12 cellular contexts compared by ENCODE assay signal in genomic region chr15:92665100-92665555, GRCh38. TPM values are rescaled to one million over a fixed set of nuclear protein-coding genes. Genes with fewer than 3 reads are reported as not detected.
A peak's percentile ranks its signal among the peaks of the same experiment; 100 is the strongest.
DNase-seq lines count a peak whose midpoint lies in the region; ATAC-seq, FAIRE-seq and TF ChIP-seq lines count a peak whose summit lies in the region.
"Had no signal": no experiment of that assay in that cellular context is flagged by ENCODE, and none has a peak within 500 bp of the region (broad histone marks: within the 10 kb centered on the region; RNA-seq: fewer than 3 reads in every experiment).

No MANE protein-coding gene starts in this region.

- H3K9me3 ChIP-seq in HEK293 (ENCODE audit: control insufficient read depth, insufficient read depth, low read depth, low read length) (no peaks in the 10 kb centered on the region), K562 (replicated peaks; ENCODE audit: control insufficient read depth, insufficient read depth, low read depth, low read length) (no peaks in the 10 kb centered on the region), right atrium auricular region (no peaks in the 10 kb centered on the region), smooth muscle cell (replicated peaks; ENCODE audit: low read depth) (no peaks in the 10 kb centered on the region)

- FAIRE-seq in K562 (lab: Jason Lieb, UNC) = no peak
- FAIRE-seq: bronchial epithelial cell had no signal

- H3F3A ChIP-seq in smooth muscle cell (ENCODE audit: low read depth) = no peaks in the 10 kb centered on the region

- H3K36me3 ChIP-seq in HEK293 (ENCODE audit: control insufficient read depth in 2 of 2, insufficient read depth in 1 of 2, low read length in 2 of 2) (no peaks in the 10 kb centered on the region), K562 (ENCODE audit: control insufficient read depth, insufficient read depth, low read length) (no peaks in the 10 kb centered on the region), right atrium auricular region (no peaks in the 10 kb centered on the region), smooth muscle cell (ENCODE audit: low read depth) (no peaks in the 10 kb centered on the region)

- in situ Hi-C loops in K562 (cut with MboI) = no loop called here

- CTCF ChIA-PET in HEK293 (lab: Yijun Ruan, JAX) = interaction anchor here (1.4 kb wide), 1 partner anchor 143 kb away, joined by 4 read pairs; no protein-coding TSS in a partner anchor
- CTCF ChIA-PET in K562 (lab: Yijun Ruan, JAX; ENCODE audit: low intra/inter-chr PET ratio) = no interaction called here

- no peak for TF ChIP-seq POLR2A in K562 (conservative IDR thresholded peaks at IDR 0.05)

- TF ChIP-seq CTCF in HEK293 (tag by site-specific recombination; IDR thresholded peaks at IDR 0.05) (no peak), K562 (IDR thresholded peaks at IDR 0.05 in 2 of 3, conservative IDR thresholded peaks at IDR 0.05 in 1 of 3; ENCODE audit: insufficient read depth in 2 of 3, low read depth in 1 of 3, low read length in 3 of 3) (no peak), right atrium auricular region (IDR thresholded peaks at IDR 0.05) (no peak), smooth muscle cell (IDR thresholded peaks at IDR 0.05; ENCODE audit: borderline replicate concordance, insufficient read depth, poor library complexity, severe bottlenecking) (no peak)

- DNase-seq in K562 (ENCODE audit: extremely low read depth in 1 of 4, low spot score in 3 of 4) (no peak), right atrium auricular region (ENCODE audit: low spot score) (no peak), smooth muscle cell (lab: John Stamatoyannopoulos, UW; ENCODE audit: unreplicated experiment) (no peak), medulla oblongata (ENCODE audit: extremely low spot score) (no peak)
- DNase-seq in activated CD4-positive, alpha-beta T cell treated with anti-CD3 and anti-CD28 coated beads, Interleukin-2, amount 50 U/mL, for 4 hours = no peak
- DNase-seq: EL, immature natural killer cell, MV-4-11 had no signal

- no peak overlapping the region; the same call in 1 of the 2 replicates for H2AFZ ChIP-seq in K562 (ENCODE audit: low read depth, low read length)
- H2AFZ ChIP-seq in smooth muscle cell (ENCODE audit: low read depth) = no peak overlapping the region

- H3K4me3 ChIP-seq in HEK293 (ENCODE audit: low read depth, low read length) (no peak overlapping the region), K562 (no peak overlapping the region), right atrium auricular region (no peak overlapping the region), smooth muscle cell (peak overlapping the region; percentile 17)

- H3K79me2 ChIP-seq in K562 (ENCODE audit: control insufficient read depth, insufficient read depth, low read length) (no peaks in the 10 kb centered on the region), smooth muscle cell (ENCODE audit: low read depth) (no peaks in the 10 kb centered on the region)

- TF ChIP-seq EP300 in K562 (IDR thresholded peaks at IDR 0.05; ENCODE audit: low read length) = no peak

- H3K27me3 ChIP-seq in K562 (ENCODE audit: control insufficient read depth in 2 of 2, insufficient read depth in 2 of 2, low read length in 2 of 2) (peaks cover 25 to 40% of the 10 kb centered on the region in 2 experiments; a peak in 4 of 5 replicates), right atrium auricular region (no peaks in the 10 kb centered on the region), smooth muscle cell (ENCODE audit: low read depth) (no peaks in the 10 kb centered on the region)

- TF ChIP-seq RAD21 in K562 (CRISPR knock-in tag; conservative IDR thresholded peaks at IDR 0.05 in 1 of 2, IDR thresholded peaks at IDR 0.05 in 1 of 2) = no peak

- H3K9ac ChIP-seq in K562 (ENCODE audit: insufficient read depth in 1 of 2, low read depth in 2 of 2, low read length in 2 of 2) = no peak overlapping the region; a peak in 1 of 4 replicates
- H3K9ac ChIP-seq in smooth muscle cell (ENCODE audit: low read depth) = no peak overlapping the region

- intact Hi-C loops in K562 (cut with micrococcal nuclease) = loop anchor here (5.0 kb wide), 1 partner anchor 48 kb away; no protein-coding TSS in a partner anchor

- no peaks in the 10 kb centered on the region for H3K9me1 ChIP-seq in K562 (ENCODE audit: control insufficient read depth, insufficient read depth, low read length)

- 0 out of 2 replicates have a peak overlapping the region, but pooled peaks have one; percentile 3 for H3K4me2 ChIP-seq in K562 (ENCODE audit: insufficient read depth, low read length)
- H3K4me2 ChIP-seq in smooth muscle cell = peak overlapping the region; percentile 65

- H3K4me1 ChIP-seq in HEK293 (ENCODE audit: control insufficient read depth, insufficient read depth, low read length) (peaks cover 29% of the 10 kb centered on the region), K562 (replicated peaks in 1 of 2; ENCODE audit: control insufficient read depth in 2 of 2, insufficient read depth in 2 of 2, low read length in 2 of 2) (peaks cover 0 to 3% of the 10 kb centered on the region in 2 experiments; a peak in 2 of 5 replicates), right atrium auricular region (peaks cover 0 to 40% of the 10 kb centered on the region in 2 donors), smooth muscle cell (ENCODE audit: low read depth) (peaks cover 23% of the 10 kb centered on the region)

- no peaks in the 10 kb centered on the region for H4K20me1 ChIP-seq in K562 (replicated peaks; ENCODE audit: control insufficient read depth, insufficient read depth, low read length)
- H4K20me1 ChIP-seq in smooth muscle cell (ENCODE audit: low read depth) = no peaks in the 10 kb centered on the region

- 4% methylated on average over 10 of the region's 10 CpGs for WGBS in K562 (ENCODE audit: insufficient coverage, low coverage, missing lambda C conversion rate)
- WGBS in smooth muscle cell (ENCODE audit: low lambda C conversion rate) = 17% methylated on average over 10 of the region's 10 CpGs

- no peak for ATAC-seq in K562
- no peak for ATAC-seq in HG03439 (IDR thresholded peaks at IDR 0.05; ENCODE audit: unreplicated experiment)
- ATAC-seq in GM21825 (IDR thresholded peaks at IDR 0.05; ENCODE audit: unreplicated experiment) = no peak

- BruUV-seq in K562 (replicated peaks; lab: Mats Ljungman, UMichigan) = no TSS peak

- POLR2A ChIA-PET in HEK293 (lab: Yijun Ruan, JAX) (interaction anchor here (0.6 kb wide), 1 partner anchor 28 kb away, joined by 3 read pairs; no protein-coding TSS in a partner anchor), K562 (lab: Yijun Ruan, JAX) (interaction anchor here (1.2 kb wide), 1 partner anchor 11 kb away, joined by 3 read pairs; no protein-coding TSS in a partner anchor)

- no peak overlapping the region for H3K27ac ChIP-seq in HEK293 (ENCODE audit: extremely low read depth, low read depth, low read length)
- H3K27ac ChIP-seq in K562 (ENCODE audit: extremely low read depth, low read depth, low read length) = no peak overlapping the region
- peak overlapping the region; percentile 5 to 62 for H3K27ac ChIP-seq in right atrium auricular region
- no peak overlapping the region for H3K27ac ChIP-seq in smooth muscle cell (ENCODE audit: low read depth)

TF ChIP-seq in HEK293, 187 proteins besides CTCF, POLR2A, EP300 and RAD21:
- TF ChIP-seq BCL6B (tag by site-specific recombination; IDR thresholded peaks at IDR 0.05) (peak; percentile 87), FEZF1 (tag by site-specific recombination; IDR thresholded peaks at IDR 0.05) (peak; percentile 73), ZNF629 (tag by site-specific recombination; IDR thresholded peaks at IDR 0.05) (no peak)

TF ChIP-seq in K562, 482 proteins besides CTCF, POLR2A, EP300 and RAD21 (continues in another document):
- no peak for TF ChIP-seq GTF3C2 (IDR thresholded peaks at IDR 0.05; ENCODE audit: borderline replicate concordance, extremely low read depth, insufficient read length)

RNA-seq across cellular contexts. Expression of gene FAM174B, which starts 9.6 kb away (rescaled TPM):
- total RNA-seq in K562 (2011; cell fraction: chromatin; rRNA removed; ENCODE audit: low replicate concordance) = 13.4 and 14.9 TPM in 2 replicates
- total RNA-seq in K562 (2011; cell fraction: nucleolus; rRNA removed) = 3.0 and 7.9 TPM in 2 replicates
- 3.4 and 4.8 TPM in 2 replicates for total RNA-seq in K562 (2011; cell fraction: nucleoplasm; rRNA removed)
- total RNA-seq in K562 (2014; rRNA removed) = 1.1 TPM in 1 of 2 replicates, not detected in the other
- total RNA-seq in K562 (2014; rRNA removed; fragmentation: Illumina TruSeq; extraction: Trizol) = 2.4 and 2.6 TPM in 2 replicates
- 1.8 and 2.2 TPM in 2 replicates for total RNA-seq in K562 (2015; rRNA removed; fragmentation: Illumina TruSeq; extraction: Trizol)
- total RNA-seq in K562 (2021) = 1.7 and 2.2 TPM in 2 replicates
- polyA plus RNA-seq in K562 (2011; rRNA removed) = 1.4 and 2.2 TPM in 2 replicates
- polyA plus RNA-seq in K562 (2011; cell fraction: cytosol; rRNA removed) = 0.49 and 1.8 TPM in 2 replicates
- polyA plus RNA-seq in K562 (2011; cell fraction: nucleus; rRNA removed) = 1.6 and 6.0 TPM in 2 replicates
- polyA plus RNA-seq in K562 (2012) = 1.6 and 1.7 TPM in 2 replicates
- polyA plus RNA-seq in K562 (2014; fragmentation: Illumina TruSeq; extraction: Trizol) = 0.43 and 1.5 TPM in 2 replicates
- polyA plus RNA-seq in K562 (2014; fragmentation: Nextera tagmentation; extraction: Ambion mirVana) = under 1 TPM; 0.39 to 0.48 TPM
- polyA plus RNA-seq in K562 (2014; rRNA removed) = 1.3 and 2.7 TPM in 2 replicates
- polyA minus RNA-seq in K562 (2011; rRNA and poly(A)+ RNA removed) = 1.2 and 1.9 TPM in 2 replicates
- polyA minus RNA-seq in K562 (2011; cell fraction: cytosol; rRNA and poly(A)+ RNA removed) = 3.0 TPM in 1 of 2 replicates, not detected in the other
- polyA minus RNA-seq in K562 (2011; cell fraction: nucleus; rRNA and poly(A)+ RNA removed) = 2.3 and 4.6 TPM in 2 replicates
- total RNA-seq in right atrium auricular region = 1 to 10 TPM; 6.2 to 7.1 TPM
- 2.1 and 4.4 TPM in 2 replicates for total RNA-seq in smooth muscle cell
- polyA plus RNA-seq in smooth muscle cell = 2.0 and 4.6 TPM in 2 replicates

Comparison
In these comparisons a context has a peak if more than half of its experiments do, and no peak if none do; other contexts are left out.
1. H3K27ac ChIP-seq: peak in right atrium auricular region (2 of 2); none in HEK293 (single experiment), K562 (single experiment) and smooth muscle cell (single experiment).